In genomic region chr7:36314491-36314890, GRCh38 we compare ENCODE assay signal across 27 cellular contexts.
"Had no signal": no experiment of that assay in that cellular context is flagged by ENCODE, and none has a peak within 500 bp of the region (broad histone marks: within the 10 kb centered on the region; RNA-seq: fewer than 3 reads in every experiment).

No MANE protein-coding gene starts in this region.

- DNase-seq: heart right ventricle; islet precursor cell; left ventricle myocardium inferior; mesendoderm; naive B cell; natural killer cell; nephron progenitor cell; pancreas; retina; right lobe of liver; stimulated activated CD4-positive, alpha-beta T cell treated with anti-CD3 and anti-CD28 coated beads, Interleukin-12 subunit alpha, Interleukin-12 subunit beta, amount 100 ng/mL, for 4 hours; stimulated activated CD4-positive, alpha-beta T cell treated with anti-CD3 and anti-CD28 coated beads, Interleukin-15, amount 100 ng/mL, for 24 hours; stimulated activated CD4-positive, alpha-beta T cell treated with anti-CD3 and anti-CD28 coated beads, Interleukin-2, amount 100 ng/mL, for 24 hours; stimulated activated CD4-positive, alpha-beta T cell treated with anti-CD3 and anti-CD28 coated beads, Interleukin-4, amount 100 ng/mL, for 1 hour; stimulated activated naive CD4-positive, alpha-beta T cell; tibial artery; trophoblast cell; upper lobe of right lung had no signal

- H3K4me1 Mint-ChIP-seq: natural killer cell had no signal

- H3K27me3 ChIP-seq: heart right ventricle, hepatocyte, neural progenitor cell, pancreas, right lobe of liver, suprapubic skin, tibial artery, upper lobe of right lung, vagina had no signal

- H3K9me3 ChIP-seq: heart right ventricle, left ventricle myocardium inferior, pancreas, prostate gland, right lobe of liver, suprapubic skin, thoracic aorta, tibial artery, upper lobe of right lung, vagina had no signal

- ATAC-seq: heart right ventricle, natural killer cell, pancreas, right lobe of liver, upper lobe of right lung had no signal

- FAIRE-seq: pancreas had no signal

- H3K36me3 ChIP-seq: heart right ventricle, left ventricle myocardium inferior, neural progenitor cell, pancreas, prostate gland, right lobe of liver, suprapubic skin, thoracic aorta, tibial artery, upper lobe of right lung, vagina had no signal

- H2AFZ ChIP-seq: hepatocyte, neural progenitor cell had no signal

- H3K9ac ChIP-seq: neural progenitor cell had no signal

- H3K27ac Mint-ChIP-seq: mesothelial cell of epicardium; naive B cell; natural killer cell; nephron progenitor cell; neural progenitor cell; stimulated activated naive CD8-positive, alpha-beta T cell treated with anti-CD3 and anti-CD28 coated beads, Interleukin-15, Interleukin-2, amounts not matched to agents 100 ng/mL and 50 ng/mL, for 24 hours had no signal

- H3K79me2 ChIP-seq: hepatocyte had no signal

- H3K27ac ChIP-seq: heart right ventricle, hepatocyte, left ventricle myocardium inferior, neural progenitor cell, pancreas, prostate gland, right lobe of liver, suprapubic skin, thoracic aorta, tibial artery, upper lobe of right lung, vagina had no signal

- H3K4me3 ChIP-seq: heart right ventricle, hepatocyte, left ventricle myocardium inferior, lung, neural progenitor cell, pancreas, prostate gland, right lobe of liver, suprapubic skin, thoracic aorta, tibial artery, upper lobe of right lung, vagina had no signal

- H3K4me2 ChIP-seq: hepatocyte, neural progenitor cell had no signal

- H3K4me1 ChIP-seq: prostate gland, right lobe of liver, suprapubic skin, tibial artery, vagina had no signal

- H3K4me3 Mint-ChIP-seq: mesothelial cell of epicardium; naive B cell; natural killer cell; nephron progenitor cell; neural progenitor cell; stimulated activated naive CD8-positive, alpha-beta T cell treated with anti-CD3 and anti-CD28 coated beads, Interleukin-15, Interleukin-2, amounts not matched to agents 100 ng/mL and 50 ng/mL, for 24 hours had no signal

- H3K36me3 Mint-ChIP-seq: mesothelial cell of epicardium, naive B cell, natural killer cell, neural progenitor cell had no signal

- H3K9me3 Mint-ChIP-seq: mesothelial cell of epicardium; naive B cell; natural killer cell; nephron progenitor cell; neural progenitor cell; stimulated activated naive CD8-positive, alpha-beta T cell treated with anti-CD3 and anti-CD28 coated beads, Interleukin-15, Interleukin-2, amounts not matched to agents 100 ng/mL and 50 ng/mL, for 24 hours had no signal
